Comparison of ENCODE assay signal across 10 cellular contexts in genomic region chr20:53883098-53883762, GRCh38.
DNase-seq lines count a peak whose midpoint lies in the region; ATAC-seq, FAIRE-seq and TF ChIP-seq lines count a peak whose summit lies in the region.
"Had no signal": no experiment of that assay in that cellular context is flagged by ENCODE, and none has a peak within 500 bp of the region (broad histone marks: within the 10 kb centered on the region; RNA-seq: fewer than 3 reads in every experiment).

No MANE protein-coding gene starts in this region.

- H3K4me1 Mint-ChIP-seq in CD8-positive, alpha-beta T cell (ENCODE audit: low read depth) = peaks cover 60% of the 10 kb centered on the region
- H3K4me1 Mint-ChIP-seq: brain had no signal

- no peaks in the 10 kb centered on the region for H3K36me3 Mint-ChIP-seq in CD8-positive, alpha-beta T cell
- H3K36me3 Mint-ChIP-seq: brain, naive B cell had no signal

- H3K27me3 ChIP-seq in CD8-positive, alpha-beta T cell (ENCODE audit: insufficient read depth, low read length) = no peaks in the 10 kb centered on the region
- H3K27me3 ChIP-seq in left lung = no peaks in the 10 kb centered on the region

- no peak overlapping the region for H3K4me3 Mint-ChIP-seq in CD8-positive, alpha-beta T cell
- H3K4me3 Mint-ChIP-seq: brain, naive B cell had no signal

- DNase-seq in CD8-positive, alpha-beta T cell = no peak
- DNase-seq in EL (peak; percentile 82), RCC 7860 (ENCODE audit: low spot score) (peak; percentile 96), foreskin fibroblast (peak; percentile 86 to 87), amygdala (lab: John Stamatoyannopoulos, UW) (no peak), left lung (no peak)
- DNase-seq: naive B cell, NCI-H2029 treated with DMSO at 0.1 percent for 48 hours had no signal

- no peaks in the 10 kb centered on the region for H3K36me3 ChIP-seq in CD8-positive, alpha-beta T cell (ENCODE audit: insufficient read depth, low read length)
- H3K36me3 ChIP-seq in left lung = no peaks in the 10 kb centered on the region

- H3K4me1 ChIP-seq in CD8-positive, alpha-beta T cell (ENCODE audit: insufficient read depth, low read length) = peaks cover 56% of the 10 kb centered on the region
- H3K4me1 ChIP-seq in left lung = no peaks in the 10 kb centered on the region

- no peak overlapping the region for H3K4me3 ChIP-seq in CD8-positive, alpha-beta T cell (ENCODE audit: low read depth, low read length)
- H3K4me3 ChIP-seq in foreskin fibroblast (ENCODE audit: low read depth in 1 of 2, low read length in 2 of 2) = no peak overlapping the region
- H3K4me3 ChIP-seq in left lung = no peak overlapping the region

- H3K27ac ChIP-seq in CD8-positive, alpha-beta T cell (ENCODE audit: low read depth, low read length) = no peak overlapping the region
- H3K27ac ChIP-seq in left lung = no peak overlapping the region

- peak overlapping the region; percentile 99 for H3K27ac Mint-ChIP-seq in CD8-positive, alpha-beta T cell

- peak; percentile 97 for FAIRE-seq in RCC 7860 (lab: Jason Lieb, UNC)

- CTCF ChIA-PET in CD8-positive, alpha-beta T cell (lab: Charles Lee) = interaction anchor here (1.0 to 1.4 kb wide), 3 partner anchors 10 to 56 kb away, joined by 3 to 11 read pairs (median 4); no protein-coding TSS in a partner anchor

- POLR2A ChIA-PET in CD8-positive, alpha-beta T cell (lab: Charles Lee) = interaction anchor here (0.6 to 5.0 kb wide), 3 partner anchors 11 to 32 kb away, joined by 3 to 38 read pairs (median 7); no protein-coding TSS in a partner anchor

- intact Hi-C loops in CD8-positive, alpha-beta T cell (cut with DNase I, micrococcal nuclease) = no loop called here
- intact Hi-C loops in left lung (cut with DNase I) = no loop called here

- H3K9me3 Mint-ChIP-seq in CD8-positive, alpha-beta T cell = no peaks in the 10 kb centered on the region
- H3K9me3 Mint-ChIP-seq: naive B cell had no signal

- H3K27me3 Mint-ChIP-seq in CD8-positive, alpha-beta T cell (ENCODE audit: low read depth) = no peaks in the 10 kb centered on the region
- H3K27me3 Mint-ChIP-seq: brain, naive B cell had no signal

- no peak for ATAC-seq in CD8-positive, alpha-beta T cell
- no peak for ATAC-seq in HG03565 (IDR thresholded peaks at IDR 0.05; ENCODE audit: unreplicated experiment)
- ATAC-seq in left lung = no peak

- no peak for TF ChIP-seq CTCF in CD8-positive, alpha-beta T cell (IDR thresholded peaks at IDR 0.05)
- TF ChIP-seq CTCF in foreskin fibroblast (IDR thresholded peaks at IDR 0.05; ENCODE audit: low read depth, low read length) (no peak), left lung (IDR thresholded peaks at IDR 0.05) (no peak)

- no peaks in the 10 kb centered on the region for H3K9me3 ChIP-seq in CD8-positive, alpha-beta T cell (ENCODE audit: low read length)
- no peaks in the 10 kb centered on the region for H3K9me3 ChIP-seq in left lung

Comparison
In these comparisons a context has a peak if more than half of its experiments do, and no peak if none do; other contexts are left out.
1. DNase-seq: peak in EL (single experiment), RCC 7860 (single experiment) and foreskin fibroblast (2 of 2); none in CD8-positive, alpha-beta T cell (0 of 7), amygdala (0 of 56) and left lung (0 of 2).